ENCODE assay signal across 8 cellular contexts in genomic region chr5:139660105-139660915, GRCh38. TPM values are rescaled to one million over a fixed set of nuclear protein-coding genes. Genes with fewer than 3 reads are reported as not detected.
A peak's percentile ranks its signal among the peaks of the same experiment; 100 is the strongest.
DNase-seq lines count a peak whose midpoint lies in the region; ATAC-seq and TF ChIP-seq lines count a peak whose summit lies in the region.

No MANE protein-coding gene starts in this region.

- TF ChIP-seq CTCF in GM10266 (IDR thresholded peaks at IDR 0.05; ENCODE audit: control insufficient read depth, insufficient read depth, low read depth, missing control alignments), result no peak

- ATAC-seq in stimulated activated naive CD8-positive, alpha-beta T cell treated with anti-CD3 and anti-CD28 coated beads, Interleukin-15, amount 100 ng/mL, for 72 hours, result no peak
- ATAC-seq in stimulated activated memory B cell treated with anti-CD40 and anti-IgM and Interleukin-4, amounts not matched to agents 10 μg/mL and 1 μg/mL and 100 μg/mL, for 72 hours, result no peak

- no peaks in the 10 kb centered on the region for H3K27me3 Mint-ChIP-seq in stimulated activated naive CD8-positive, alpha-beta T cell treated with anti-CD3 and anti-CD28 coated beads, Interleukin-15, Interleukin-2, amounts not matched to agents 100 ng/mL and 50 ng/mL, for 24 hours
- H3K27me3 Mint-ChIP-seq in stimulated activated naive CD8-positive, alpha-beta T cell treated with anti-CD3 and anti-CD28 coated beads, Interleukin-15, amount 100 ng/mL, for 72 hours, result peaks cover 10% of the 10 kb centered on the region
- peaks cover 6 to 15% (median 9%) of the 10 kb centered on the region in 3 donors for H3K27me3 Mint-ChIP-seq in immature natural killer cell (ENCODE audit: low read depth in 3 of 3)
- no peaks in the 10 kb centered on the region for H3K27me3 Mint-ChIP-seq in stimulated activated memory B cell treated with anti-CD40 and anti-IgM and Interleukin-4, amounts not matched to agents 10 μg/mL and 1 μg/mL and 100 μg/mL, for 72 hours

- no peaks in the 10 kb centered on the region for H3K36me3 Mint-ChIP-seq in stimulated activated naive CD8-positive, alpha-beta T cell treated with anti-CD3 and anti-CD28 coated beads, Interleukin-15, Interleukin-2, amounts not matched to agents 100 ng/mL and 50 ng/mL, for 24 hours (ENCODE audit: low read depth)
- no peaks in the 10 kb centered on the region for H3K36me3 Mint-ChIP-seq in immature natural killer cell
- no peaks in the 10 kb centered on the region for H3K36me3 Mint-ChIP-seq in stimulated activated memory B cell treated with anti-CD40 and anti-IgM and Interleukin-4, amounts not matched to agents 10 μg/mL and 1 μg/mL and 100 μg/mL, for 72 hours

- no peaks in the 10 kb centered on the region for H3K9me3 Mint-ChIP-seq in stimulated activated naive CD8-positive, alpha-beta T cell treated with anti-CD3 and anti-CD28 coated beads, Interleukin-15, Interleukin-2, amounts not matched to agents 100 ng/mL and 50 ng/mL, for 24 hours
- no peaks in the 10 kb centered on the region for H3K9me3 Mint-ChIP-seq in stimulated activated naive CD8-positive, alpha-beta T cell treated with anti-CD3 and anti-CD28 coated beads, Interleukin-15, amount 100 ng/mL, for 72 hours
- H3K9me3 Mint-ChIP-seq in immature natural killer cell, result no peaks in the 10 kb centered on the region
- H3K9me3 Mint-ChIP-seq in stimulated activated memory B cell treated with anti-CD40 and anti-IgM and Interleukin-4, amounts not matched to agents 10 μg/mL and 1 μg/mL and 100 μg/mL, for 72 hours, result no peaks in the 10 kb centered on the region

- H3K27ac Mint-ChIP-seq in stimulated activated naive CD8-positive, alpha-beta T cell treated with anti-CD3 and anti-CD28 coated beads, Interleukin-15, Interleukin-2, amounts not matched to agents 100 ng/mL and 50 ng/mL, for 24 hours, result peak overlapping the region; percentile 11
- H3K27ac Mint-ChIP-seq in stimulated activated naive CD8-positive, alpha-beta T cell treated with anti-CD3 and anti-CD28 coated beads, Interleukin-15, amount 100 ng/mL, for 72 hours, result no peak overlapping the region
- peak overlapping the region; percentile 57 to 94 (median 88) for H3K27ac Mint-ChIP-seq in immature natural killer cell
- peak overlapping the region; percentile 88 for H3K27ac Mint-ChIP-seq in stimulated activated memory B cell treated with anti-CD40 and anti-IgM and Interleukin-4, amounts not matched to agents 10 μg/mL and 1 μg/mL and 100 μg/mL, for 72 hours

- H3K4me3 Mint-ChIP-seq in stimulated activated naive CD8-positive, alpha-beta T cell treated with anti-CD3 and anti-CD28 coated beads, Interleukin-15, Interleukin-2, amounts not matched to agents 100 ng/mL and 50 ng/mL, for 24 hours, result no peak overlapping the region
- H3K4me3 Mint-ChIP-seq in stimulated activated naive CD8-positive, alpha-beta T cell treated with anti-CD3 and anti-CD28 coated beads, Interleukin-15, amount 100 ng/mL, for 72 hours, result no peak overlapping the region
- H3K4me3 Mint-ChIP-seq in immature natural killer cell, result peak overlapping the region; percentile 71 to 86 (median 79)
- peak overlapping the region; percentile 85 for H3K4me3 Mint-ChIP-seq in stimulated activated memory B cell treated with anti-CD40 and anti-IgM and Interleukin-4, amounts not matched to agents 10 μg/mL and 1 μg/mL and 100 μg/mL, for 72 hours

- H3K4me1 Mint-ChIP-seq in stimulated activated naive CD8-positive, alpha-beta T cell treated with anti-CD3 and anti-CD28 coated beads, Interleukin-15, Interleukin-2, amounts not matched to agents 100 ng/mL and 50 ng/mL, for 24 hours (ENCODE audit: low read depth), result peaks cover 56% of the 10 kb centered on the region
- peaks cover 43% of the 10 kb centered on the region for H3K4me1 Mint-ChIP-seq in stimulated activated naive CD8-positive, alpha-beta T cell treated with anti-CD3 and anti-CD28 coated beads, Interleukin-15, amount 100 ng/mL, for 72 hours
- peaks cover 90 to 95% of the 10 kb centered on the region in 2 donors for H3K4me1 Mint-ChIP-seq in immature natural killer cell
- peaks cover 95% of the 10 kb centered on the region for H3K4me1 Mint-ChIP-seq in stimulated activated memory B cell treated with anti-CD40 and anti-IgM and Interleukin-4, amounts not matched to agents 10 μg/mL and 1 μg/mL and 100 μg/mL, for 72 hours

- DNase-seq in stimulated activated naive CD8-positive, alpha-beta T cell treated with anti-CD3 and anti-CD28 coated beads, Interleukin-15, amount 100 ng/mL, for 72 hours, result no peak
- DNase-seq in astrocyte of the hippocampus (ENCODE audit: low read depth, low spot score), result peak; percentile 73
- DNase-seq in immature natural killer cell, result no peak
- DNase-seq in activated effector memory CD4-positive, alpha-beta T cell treated with anti-CD3 and anti-CD28 coated beads, Interleukin-2, amount 50 U/mL, for 16 hours, result no peak
- no peak for DNase-seq in GM10266 (ENCODE audit: extremely low spot score)
- no peak for DNase-seq in NCI-H1048 (lab: John Stamatoyannopoulos, UW)

RNA-seq across cellular contexts. Expression of gene CXXC5, which starts 12.2 kb away (rescaled TPM):
- polyA plus RNA-seq in immature natural killer cell, result 100 to 1,000 TPM; 339 to 410 (median 385) TPM

Comparison
In these comparisons a context has a peak if more than half of its experiments do, and no peak if none do; other contexts are left out.
1. H3K27ac Mint-ChIP-seq: peak in stimulated activated naive CD8-positive, alpha-beta T cell treated with anti-CD3 and anti-CD28 coated beads, Interleukin-15, Interleukin-2, amounts not matched to agents 100 ng/mL and 50 ng/mL, for 24 hours (single experiment), immature natural killer cell (6 of 6) and stimulated activated memory B cell treated with anti-CD40 and anti-IgM and Interleukin-4, amounts not matched to agents 10 μg/mL and 1 μg/mL and 100 μg/mL, for 72 hours (single experiment); none in stimulated activated naive CD8-positive, alpha-beta T cell treated with anti-CD3 and anti-CD28 coated beads, Interleukin-15, amount 100 ng/mL, for 72 hours (0 of 2).
2. H3K4me3 Mint-ChIP-seq: peak in immature natural killer cell (5 of 5) and stimulated activated memory B cell treated with anti-CD40 and anti-IgM and Interleukin-4, amounts not matched to agents 10 μg/mL and 1 μg/mL and 100 μg/mL, for 72 hours (single experiment); none in stimulated activated naive CD8-positive, alpha-beta T cell treated with anti-CD3 and anti-CD28 coated beads, Interleukin-15, Interleukin-2, amounts not matched to agents 100 ng/mL and 50 ng/mL, for 24 hours (single experiment) and stimulated activated naive CD8-positive, alpha-beta T cell treated with anti-CD3 and anti-CD28 coated beads, Interleukin-15, amount 100 ng/mL, for 72 hours (0 of 2).